Comparison of ENCODE assay signal across 1 cellular context in genomic region chr15:27095809-27096580, GRCh38.
TF ChIP-seq lines count a peak whose summit lies in the region.

No MANE protein-coding gene starts in this region.

TF ChIP-seq in H1, 55 proteins besides CTCF, POLR2A, EP300 and RAD21 (continued from another document):
- no peak for TF ChIP-seq USF2 (IDR thresholded peaks at IDR 0.05; ENCODE audit: low read length)
- TF ChIP-seq HDAC2 (IDR thresholded peaks at IDR 0.05; ENCODE audit: borderline replicate concordance in 1 of 2, low read depth in 2 of 2, low read length in 2 of 2) = no peak
- no peak for TF ChIP-seq CBX8 (IDR thresholded peaks at IDR 0.05; ENCODE audit: borderline replicate concordance, low read depth, low read length)
- TF ChIP-seq JUND (IDR thresholded peaks at IDR 0.05; ENCODE audit: low read length) = no peak
- TF ChIP-seq ATF3 (IDR thresholded peaks at IDR 0.05; ENCODE audit: insufficient read depth, low read depth, low read length) = no peak
- TF ChIP-seq TAF7 (optimal IDR thresholded peaks at IDR 0.05; ENCODE audit: borderline replicate concordance, low read depth, low read length) = no peak
- TF ChIP-seq SRF (IDR thresholded peaks at IDR 0.05; ENCODE audit: low read depth, low read length) = no peak
- TF ChIP-seq SP2 (IDR thresholded peaks at IDR 0.05; ENCODE audit: low read length) = no peak
- TF ChIP-seq POLR2AphosphoS5 (IDR thresholded peaks at IDR 0.05; ENCODE audit: low read depth, low read length) = no peak
- no peak for TF ChIP-seq EGR1 (IDR thresholded peaks at IDR 0.05; ENCODE audit: borderline replicate concordance, low read depth, low read length)
